In genomic region chr2:117409443-117409842, GRCh38 we compare ENCODE assay signal across 18 cellular contexts.
A peak's percentile ranks its signal among the peaks of the same experiment; 100 is the strongest.
DNase-seq lines count a peak whose midpoint lies in the region; ATAC-seq, FAIRE-seq and TF ChIP-seq lines count a peak whose summit lies in the region.
"Had no signal": no experiment of that assay in that cellular context is flagged by ENCODE, and none has a peak within 500 bp of the region (broad histone marks: within the 10 kb centered on the region; RNA-seq: fewer than 3 reads in every experiment).

No MANE protein-coding gene starts in this region.

- peak overlapping the region; percentile 3 for H3K14ac ChIP-seq in neuronal stem cell (ENCODE audit: low read length)

- FAIRE-seq in urothelium cell line (lab: Jason Lieb, UNC): peak; percentile 53
- FAIRE-seq: GM12878, GM19239, H1 had no signal

- H3K18ac ChIP-seq in neuronal stem cell (ENCODE audit: low read length): no peak overlapping the region

- H3K27me3 ChIP-seq in lower lobe of right lung (ENCODE audit: low read depth): no peaks in the 10 kb centered on the region
- H3K27me3 ChIP-seq in neuronal stem cell (ENCODE audit: control insufficient read depth in 3 of 3, insufficient read depth in 3 of 3, low read depth in 1 of 3, low read length in 3 of 3): no peaks in the 10 kb centered on the region

- no peaks in the 10 kb centered on the region for H3K79me1 ChIP-seq in neuronal stem cell (ENCODE audit: low read depth, low read length)

- CTCF ChIA-PET in OCI-LY7 (lab: Charles Lee; ENCODE audit: unreplicated experiment): no interaction called here

- DNase-seq in lower lobe of right lung: no peak
- no peak for DNase-seq in neuronal stem cell (ENCODE audit: low spot score)
- no peak for DNase-seq in urothelium cell line (ENCODE audit: low spot score)
- DNase-seq in OCI-LY7 (ENCODE audit: low spot score): no peak
- DNase-seq in NCI-H146 treated with DMSO at 0.1 percent for 48 hours (lab: John Stamatoyannopoulos, UW; ENCODE audit: unreplicated experiment): no peak
- DNase-seq: C1 segment of cervical spinal cord; CD4-positive, alpha-beta memory T cell; COR-L47; DMS79; EL; GDM1; GM23248; H7; HCEC 1CT had no signal

- H3K79me2 ChIP-seq in OCI-LY7 (ENCODE audit: insufficient read depth, low read depth, low read length): no peaks in the 10 kb centered on the region

- peaks cover 5% of the 10 kb centered on the region for H3K4me1 ChIP-seq in lower lobe of right lung
- no peaks in the 10 kb centered on the region for H3K4me1 ChIP-seq in neuronal stem cell (ENCODE audit: control insufficient read depth in 2 of 2, insufficient read depth in 1 of 2, low read depth in 1 of 2, low read length in 2 of 2)
- H3K4me1 ChIP-seq in OCI-LY7 (ENCODE audit: insufficient read depth, low read length, poor library complexity, severe bottlenecking): no peaks in the 10 kb centered on the region

- H3K36me3 ChIP-seq in lower lobe of right lung (no peaks in the 10 kb centered on the region), neuronal stem cell (replicated peaks in 1 of 2; ENCODE audit: control insufficient read depth in 2 of 2, insufficient read depth in 2 of 2, low read length in 2 of 2) (no peaks in the 10 kb centered on the region), OCI-LY7 (ENCODE audit: insufficient read depth, low read length) (no peaks in the 10 kb centered on the region)

- no peaks in the 10 kb centered on the region for H3K9me3 ChIP-seq in lower lobe of right lung
- H3K9me3 ChIP-seq in neuronal stem cell (replicated peaks in 1 of 2; ENCODE audit: control insufficient read depth in 2 of 2, insufficient read depth in 1 of 2, low read depth in 1 of 2, low read length in 2 of 2): no peaks in the 10 kb centered on the region
- no peaks in the 10 kb centered on the region for H3K9me3 ChIP-seq in OCI-LY7 (ENCODE audit: low read length)

- H2BK120ac ChIP-seq in neuronal stem cell (ENCODE audit: low read depth, low read length): no peak overlapping the region

- no peak overlapping the region for H2BK15ac ChIP-seq in neuronal stem cell (ENCODE audit: low read length)

- intact Hi-C loops in lower lobe of right lung (cut with DNase I): no loop called here
- intact Hi-C loops in OCI-LY7 (cut with micrococcal nuclease; ENCODE audit: unreplicated experiment): no loop called here

- H3K4me2 ChIP-seq in neuronal stem cell (ENCODE audit: insufficient read depth, low read length, poor library complexity, severe bottlenecking): no peak overlapping the region
- H3K4me2 ChIP-seq in OCI-LY7 (ENCODE audit: low read length): no peak overlapping the region

- no TSS peak for BruUV-seq in OCI-LY7 (replicated peaks; lab: Mats Ljungman, UMichigan)

- POLR2A ChIA-PET in OCI-LY7 (lab: Charles Lee): no interaction called here

- no peak overlapping the region for H4K91ac ChIP-seq in neuronal stem cell (ENCODE audit: low read depth, low read length, poor library complexity)

- no peak overlapping the region for H3K4me3 ChIP-seq in lower lobe of right lung
- no peak overlapping the region for H3K4me3 ChIP-seq in neuronal stem cell (ENCODE audit: low read length in 2 of 2)
- no peak overlapping the region for H3K4me3 ChIP-seq in OCI-LY7 (ENCODE audit: low read depth, low read length, poor library complexity, severe bottlenecking)
- H3K4me3 ChIP-seq: GM12878, GM23248 had no signal

- no peak overlapping the region for H3K27ac ChIP-seq in lower lobe of right lung
- H3K27ac ChIP-seq in neuronal stem cell (replicated peaks; ENCODE audit: low read length): no peak overlapping the region
- no peak overlapping the region for H3K27ac ChIP-seq in OCI-LY7 (ENCODE audit: low read depth, low read length, poor library complexity, severe bottlenecking)
- H3K27ac ChIP-seq: GM23248 had no signal

- no peak overlapping the region for H2AFZ ChIP-seq in neuronal stem cell (ENCODE audit: low read length)
- no peak overlapping the region for H2AFZ ChIP-seq in OCI-LY7 (ENCODE audit: low read length)
- H2AFZ ChIP-seq: GM23248 had no signal

- no peak overlapping the region for H3K4ac ChIP-seq in neuronal stem cell (ENCODE audit: low read length)

- H4K8ac ChIP-seq in neuronal stem cell (ENCODE audit: low read depth, low read length): no peak overlapping the region

- no peaks in the 10 kb centered on the region for H3K9me2 ChIP-seq in OCI-LY7 (ENCODE audit: insufficient read depth, low read length)

- H2BK5ac ChIP-seq in neuronal stem cell (ENCODE audit: low read length): no peak overlapping the region

- H3K9ac ChIP-seq in neuronal stem cell (ENCODE audit: low read depth, low read length, poor library complexity): no peak overlapping the region
- H3K9ac ChIP-seq: GM23248 had no signal

- H2BK12ac ChIP-seq in neuronal stem cell (ENCODE audit: low read length): no peak overlapping the region

- H4K20me1 ChIP-seq in OCI-LY7 (ENCODE audit: insufficient read depth, low read length): no peaks in the 10 kb centered on the region

- TF ChIP-seq CTCF in lower lobe of right lung (IDR thresholded peaks at IDR 0.05): no peak
- no peak for TF ChIP-seq CTCF in OCI-LY7 (conservative IDR thresholded peaks at IDR 0.05; ENCODE audit: low read length)

- no peak overlapping the region for H3K23ac ChIP-seq in neuronal stem cell (ENCODE audit: low read depth, low read length, poor library complexity)

- ATAC-seq in lower lobe of right lung: peak; percentile 78
- no peak for ATAC-seq in HG03135 (IDR thresholded peaks at IDR 0.05; ENCODE audit: unreplicated experiment)
- ATAC-seq: GM12878 had no signal

- WGBS in neuronal stem cell (ENCODE audit: extremely low coverage in 2 of 2, insufficient read length in 2 of 2, insufficient replicate concordance in 1 of 2), 2 donors: no CpG with 5 or more reads among the region's 4 CpGs

- no peak overlapping the region for H2AK5ac ChIP-seq in neuronal stem cell (ENCODE audit: low read depth, low read length)
